ENCODE assay signal across 10 cellular contexts in genomic region chr7:33986951-33987948, GRCh38.
DNase-seq lines count a peak whose midpoint lies in the region; ATAC-seq and TF ChIP-seq lines count a peak whose summit lies in the region.
"Had no signal": no experiment of that assay in that cellular context is flagged by ENCODE, and none has a peak within 500 bp of the region (broad histone marks: within the 10 kb centered on the region; RNA-seq: fewer than 3 reads in every experiment).

No MANE protein-coding gene starts in this region.

- no peaks in the 10 kb centered on the region for H3K27me3 ChIP-seq in left ventricle myocardium inferior (ENCODE audit: low read depth)
- H3K27me3 ChIP-seq: spleen had no signal

- H3K27ac ChIP-seq in left ventricle myocardium inferior (replicated peaks) = no peak overlapping the region
- H3K27ac ChIP-seq: spleen had no signal

- DNase-seq in Right ventricle myocardium superior = no peak
- no peak for DNase-seq in left ventricle myocardium inferior
- DNase-seq in amniotic stem cell (lab: John Stamatoyannopoulos, UW) = peak; percentile 87
- DNase-seq in kidney glomerular epithelial cell (lab: John Stamatoyannopoulos, UW) = peak; percentile 91
- no peak for DNase-seq in stimulated activated naive CD4-positive, alpha-beta T cell treated with Interleukin-2 at 50 U/mL for 16 hours (lab: John Stamatoyannopoulos, UW)
- DNase-seq: CD8-positive, alpha-beta memory T cell; spleen had no signal

- ATAC-seq in Right ventricle myocardium superior (ENCODE audit: poor library complexity) (peak; percentile 62), GM21717 (IDR thresholded peaks at IDR 0.05; ENCODE audit: unreplicated experiment) (no peak), HG02571 (IDR thresholded peaks at IDR 0.05; ENCODE audit: unreplicated experiment) (no peak)
- no peak for ATAC-seq in activated CD4-positive, CD25-positive, alpha-beta regulatory T cell treated with anti-CD3 and anti-CD28 coated beads, Interleukin-2, amount 50 U/mL, for 24 hours

- no peaks in the 10 kb centered on the region for H3K36me3 ChIP-seq in left ventricle myocardium inferior
- H3K36me3 ChIP-seq: spleen had no signal

- H3K9me3 ChIP-seq in left ventricle myocardium inferior (replicated peaks) = no peaks in the 10 kb centered on the region
- H3K9me3 ChIP-seq: spleen had no signal

- no peak for TF ChIP-seq CTCF in left ventricle myocardium inferior (IDR thresholded peaks at IDR 0.05; ENCODE audit: borderline replicate concordance)

- no peak overlapping the region for H3K4me3 ChIP-seq in left ventricle myocardium inferior
- H3K4me3 ChIP-seq: spleen had no signal

- intact Hi-C loops in Right ventricle myocardium superior (cut with DNase I) = no loop called here
- intact Hi-C loops in left ventricle myocardium inferior (cut with micrococcal nuclease) = no loop called here

- no peaks in the 10 kb centered on the region for H3K4me1 ChIP-seq in left ventricle myocardium inferior
- H3K4me1 ChIP-seq: spleen had no signal

Comparison
In these comparisons a context has a peak if more than half of its experiments do, and no peak if none do; other contexts are left out.
1. DNase-seq: peak in amniotic stem cell (single experiment) and kidney glomerular epithelial cell (single experiment); none in Right ventricle myocardium superior (single experiment), left ventricle myocardium inferior (single experiment) and stimulated activated naive CD4-positive, alpha-beta T cell treated with Interleukin-2 at 50 U/mL for 16 hours (single experiment).